8 cellular contexts compared by ENCODE assay signal in genomic region chr11:102317099-102317767, GRCh38. TPM values are rescaled to one million over a fixed set of nuclear protein-coding genes. Genes with fewer than 3 reads are reported as not detected.
DNase-seq lines count a peak whose midpoint lies in the region; ATAC-seq, FAIRE-seq and TF ChIP-seq lines count a peak whose summit lies in the region.

TSS of gene BIRC3 (plus strand) at chr11:102317484. CDS start at chr11:102324510, 7,026 bp downstream.

- no peaks in the 10 kb centered on the region for H3K36me3 ChIP-seq in BJ (ENCODE audit: control insufficient read depth, insufficient read depth, low read length)

- POLR2A ChIA-PET in BJ (lab: Charles Lee): no interaction called here

- H3K27me3 ChIP-seq in BJ (ENCODE audit: control insufficient read depth, insufficient read depth, low read length): no peaks in the 10 kb centered on the region

- peak; percentile 99 for FAIRE-seq in GM19239 (lab: Jason Lieb, UNC)

- DNase-seq in BJ (ENCODE audit: low read depth) (peak; percentile 70), GM19239 (ENCODE audit: insufficient read length, low spot score) (peak; percentile 44), NCI-H69 (lab: John Stamatoyannopoulos, UW) (peak; percentile 98), ecto neural progenitor cell (ENCODE audit: low spot score) (peak; percentile 79), lung microvascular endothelial cell (ENCODE audit: low read depth in 2 of 2) (peak; percentile 88 to 96)
- DNase-seq in activated CD4-positive, alpha-beta T cell treated with anti-CD3 and anti-CD28 coated beads, Interleukin-2, amount 50 U/mL, for 48 hours: peak; percentile 88 to 91
- peak; percentile 72 to 89 (median 79) for DNase-seq in stimulated activated CD4-positive, alpha-beta T cell treated with anti-CD3 and anti-CD28 coated beads, TNF-alpha, amount 100 ng/mL, for 48 hours (ENCODE audit: low read depth in 3 of 3)

- peak; percentile 80 for ATAC-seq in HG03457 (IDR thresholded peaks at IDR 0.05; ENCODE audit: unreplicated experiment)

- peak; percentile 51 for TF ChIP-seq CTCF in BJ (IDR thresholded peaks at IDR 0.05; ENCODE audit: insufficient read depth, low read depth, low read length)

- H3K4me3 ChIP-seq in BJ (ENCODE audit: low read depth, low read length): peak within 1 kb of the TSS; percentile 42

- CTCF ChIA-PET in BJ (lab: Yijun Ruan, JAX): interaction anchor here (1.8 kb wide), 1 partner anchor 24 kb away, joined by 6 read pairs; no protein-coding TSS in a partner anchor

RNA-seq across cellular contexts. Expression of gene BIRC3, which starts in this region (rescaled TPM):
- polyA plus RNA-seq in BJ (2011; rRNA removed): 0.48 and 0.97 TPM in 2 replicates
- polyA minus RNA-seq in BJ (2011; rRNA and poly(A)+ RNA removed): 0.19 and 0.36 TPM in 2 replicates
- 1.5 and 3.0 TPM in 2 replicates for total RNA-seq in lung microvascular endothelial cell

Comparison
In these comparisons a context has a peak if more than half of its experiments do, and no peak if none do; other contexts are left out.
1. Peak in every context shown above with its lines: DNase-seq, ATAC-seq and H3K4me3 ChIP-seq.
2. Peak in DNase-seq and H3K4me3 ChIP-seq in BJ; RNA of the gene not detected or under 1 TPM.
3. DNase-seq: peak in every context shown above with its lines; median percentile 98 in NCI-H69; 92 in lung microvascular endothelial cell; 90 in activated CD4-positive, alpha-beta T cell treated with anti-CD3 and anti-CD28 coated beads, Interleukin-2, amount 50 U/mL, for 48 hours; 79 in ecto neural progenitor cell; 79 in stimulated activated CD4-positive, alpha-beta T cell treated with anti-CD3 and anti-CD28 coated beads, TNF-alpha, amount 100 ng/mL, for 48 hours; 70 in BJ; 44 in GM19239.